In genomic region chr21:42580793-42581201, GRCh38 we compare ENCODE assay signal across 22 cellular contexts.
DNase-seq lines count a peak whose midpoint lies in the region; ATAC-seq, FAIRE-seq and TF ChIP-seq lines count a peak whose summit lies in the region.
"Had no signal": no experiment of that assay in that cellular context is flagged by ENCODE, and none has a peak within 500 bp of the region (broad histone marks: within the 10 kb centered on the region; RNA-seq: fewer than 3 reads in every experiment).

No MANE protein-coding gene starts in this region.

- TF ChIP-seq POLR2A in Peyer's patch (IDR thresholded peaks at IDR 0.05) (no peak), K562 (conservative IDR thresholded peaks at IDR 0.05) (no peak)

- intact Hi-C loops in K562 (cut with micrococcal nuclease), result no loop called here
- intact Hi-C loops in posterior vena cava (cut with DNase I), result no loop called here

- no peak overlapping the region for H2AFZ ChIP-seq in K562 (ENCODE audit: low read depth, low read length)

- H3K9me3 Mint-ChIP-seq in activated T-cell treated with anti-CD3 and anti-CD28 coated beads, Interleukin-2, amount 50 U/mL, for 24 hours, result peaks cover 10% of the 10 kb centered on the region

- 2% methylated on average over 15 of the region's 15 CpGs for WGBS in K562 (ENCODE audit: insufficient coverage, low coverage, missing lambda C conversion rate)

- no TSS peak for BruUV-seq in K562 (replicated peaks; lab: Mats Ljungman, UMichigan)

- peaks cover 27% of the 10 kb centered on the region for H3K36me3 Mint-ChIP-seq in activated T-cell treated with anti-CD3 and anti-CD28 coated beads, Interleukin-2, amount 50 U/mL, for 24 hours (ENCODE audit: low read depth)

- peaks cover 4% of the 10 kb centered on the region; the same call in 1 of the 2 replicates for H4K20me1 ChIP-seq in K562 (replicated peaks; ENCODE audit: control insufficient read depth, insufficient read depth, low read length)

- no peaks in the 10 kb centered on the region for H3K27me3 ChIP-seq in Peyer's patch
- H3K27me3 ChIP-seq in K562 (ENCODE audit: control insufficient read depth in 2 of 2, insufficient read depth in 2 of 2, low read length in 2 of 2), result peaks cover 49 to 79% of the 10 kb centered on the region in 2 experiments
- H3K27me3 ChIP-seq: MG63 had no signal

- POLR2A ChIA-PET in K562 (lab: Yijun Ruan, JAX), result no interaction called here

- FAIRE-seq in K562 (lab: Jason Lieb, UNC), result no peak
- FAIRE-seq: A549, D721Med, GM19239, H54 had no signal

- no peaks in the 10 kb centered on the region for H3K4me1 Mint-ChIP-seq in activated T-cell treated with anti-CD3 and anti-CD28 coated beads, Interleukin-2, amount 50 U/mL, for 24 hours (ENCODE audit: low read depth)
- H3K4me1 Mint-ChIP-seq: B cell, CD14-positive monocyte had no signal

- ATAC-seq in K562, result no peak; the same call in 2 of the 3 replicates
- ATAC-seq in GM21526 (IDR thresholded peaks at IDR 0.05; ENCODE audit: low FRiP score, unreplicated experiment), result no peak
- ATAC-seq: A549 had no signal

- in situ Hi-C loops in K562 (cut with MboI), result no loop called here

- no peak for TF ChIP-seq RAD21 in K562 (CRISPR knock-in tag; conservative IDR thresholded peaks at IDR 0.05 in 1 of 2, IDR thresholded peaks at IDR 0.05 in 1 of 2)

- H3K4me1 ChIP-seq in Peyer's patch (no peaks in the 10 kb centered on the region), K562 (replicated peaks in 1 of 2; ENCODE audit: control insufficient read depth in 2 of 2, insufficient read depth in 2 of 2, low read length in 2 of 2) (peaks cover 0 to 6% of the 10 kb centered on the region in 2 experiments; a peak in 1 of 5 replicates)
- H3K4me1 ChIP-seq: A549 had no signal

- CTCF ChIA-PET in K562 (lab: Yijun Ruan, JAX; ENCODE audit: low intra/inter-chr PET ratio), result no interaction called here

- H3K9me3 ChIP-seq in Peyer's patch (no peaks in the 10 kb centered on the region), K562 (replicated peaks; ENCODE audit: control insufficient read depth, insufficient read depth, low read depth, low read length) (peaks cover 8% of the 10 kb centered on the region; the same call in 1 of the 2 replicates)

- H3K36me3 ChIP-seq in Peyer's patch (peaks cover 0 to 17% (median 0%) of the 10 kb centered on the region in 3 donors), K562 (ENCODE audit: control insufficient read depth, insufficient read depth, low read length) (no peaks in the 10 kb centered on the region)
- H3K36me3 ChIP-seq: MG63 had no signal

- no peak for TF ChIP-seq EP300 in K562 (IDR thresholded peaks at IDR 0.05; ENCODE audit: low read length)

- peak overlapping the region; percentile 28 for H3K27ac Mint-ChIP-seq in activated T-cell treated with anti-CD3 and anti-CD28 coated beads, Interleukin-2, amount 50 U/mL, for 24 hours
- H3K27ac Mint-ChIP-seq: B cell, CD14-positive monocyte had no signal

- H3K4me2 ChIP-seq in K562 (ENCODE audit: insufficient read depth, low read length), result no peak overlapping the region
- H3K4me2 ChIP-seq: A549 had no signal

- no peaks in the 10 kb centered on the region for H3K27me3 Mint-ChIP-seq in activated T-cell treated with anti-CD3 and anti-CD28 coated beads, Interleukin-2, amount 50 U/mL, for 24 hours
- H3K27me3 Mint-ChIP-seq: B cell had no signal

- H3K9ac ChIP-seq in K562 (ENCODE audit: insufficient read depth in 1 of 2, low read depth in 2 of 2, low read length in 2 of 2), result no peak overlapping the region

- H3K27ac ChIP-seq in Peyer's patch (peak overlapping the region in 1 of 4 donors; percentile 1), K562 (ENCODE audit: extremely low read depth, low read depth, low read length) (no peak overlapping the region)
- H3K27ac ChIP-seq: A549 had no signal

- no peaks in the 10 kb centered on the region for H3K9me1 ChIP-seq in K562 (ENCODE audit: control insufficient read depth, insufficient read depth, low read length)

- DNase-seq in activated T-cell treated with anti-CD3 and anti-CD28 coated beads, Interleukin-2, amount 50 U/mL, for 24 hours, result peak; percentile 22
- DNase-seq in activated T-cell treated with anti-CD3 and anti-CD28 coated beads, Interleukin-2, amount 50 U/mL, for 48 hours, result no peak
- DNase-seq in Peyer's patch, result peak in 2 of 3 donors; percentile 44 to 46
- DNase-seq in K562 (ENCODE audit: extremely low read depth in 1 of 4, low spot score in 3 of 4), result no peak
- DNase-seq in posterior vena cava (ENCODE audit: low spot score), result peak; percentile 79
- DNase-seq in NCI-H82 treated with DMSO at 0.1 percent for 48 hours (lab: John Stamatoyannopoulos, UW; ENCODE audit: unreplicated experiment), result no peak
- no peak for DNase-seq in NCI-H1694 treated with DMSO at 0.1 percent for 48 hours (lab: John Stamatoyannopoulos, UW)
- DNase-seq: EL, GF-D8, MG63, NCI-H187, NCI-H446, NCI-H526, OCI-M1, SIG-M5 had no signal

- H3K4me3 ChIP-seq in Peyer's patch (no peak overlapping the region), K562 (no peak overlapping the region)
- H3K4me3 ChIP-seq: A549, MG63 had no signal

- no peaks in the 10 kb centered on the region for H3K79me2 ChIP-seq in K562 (ENCODE audit: control insufficient read depth, insufficient read depth, low read length)

- TF ChIP-seq CTCF in Peyer's patch (IDR thresholded peaks at IDR 0.05), result no peak
- TF ChIP-seq CTCF in K562 (IDR thresholded peaks at IDR 0.05 in 2 of 3, conservative IDR thresholded peaks at IDR 0.05 in 1 of 3; ENCODE audit: insufficient read depth in 2 of 3, low read depth in 1 of 3, low read length in 3 of 3), result no peak

- H3K4me3 Mint-ChIP-seq in activated T-cell treated with anti-CD3 and anti-CD28 coated beads, Interleukin-2, amount 50 U/mL, for 24 hours, result no peak overlapping the region
- H3K4me3 Mint-ChIP-seq: B cell, CD14-positive monocyte had no signal

TF ChIP-seq in K562, 482 proteins besides CTCF, POLR2A, EP300 and RAD21:
- TF ChIP-seq EZH2 (IDR thresholded peaks at IDR 0.05; ENCODE audit: borderline replicate concordance, low read depth, low read length) (peak; percentile 87; the same call in 1 of the 2 replicates), EP400 (IDR thresholded peaks at IDR 0.05) (no peak), ZNF609 (CRISPR knock-in tag; IDR thresholded peaks at IDR 0.05; ENCODE audit: borderline replicate concordance) (no peak)

Comparison
In these comparisons a context has a peak if more than half of its experiments do, and no peak if none do; other contexts are left out.
1. DNase-seq: peak in activated T-cell treated with anti-CD3 and anti-CD28 coated beads, Interleukin-2, amount 50 U/mL, for 24 hours (single experiment), Peyer's patch (2 of 3) and posterior vena cava (single experiment); none in activated T-cell treated with anti-CD3 and anti-CD28 coated beads, Interleukin-2, amount 50 U/mL, for 48 hours (0 of 2), K562 (0 of 4), NCI-H82 treated with DMSO at 0.1 percent for 48 hours (single experiment) and NCI-H1694 treated with DMSO at 0.1 percent for 48 hours (single experiment).